In genomic region chr7:100484636-100485114, GRCh38 we compare ENCODE assay signal across 11 cellular contexts. TPM values are rescaled to one million over a fixed set of nuclear protein-coding genes. Genes with fewer than 3 reads are reported as not detected.
DNase-seq lines count a peak whose midpoint lies in the region; ATAC-seq and TF ChIP-seq lines count a peak whose summit lies in the region.
"Had no signal": no experiment of that assay in that cellular context is flagged by ENCODE, and none has a peak within 500 bp of the region (broad histone marks: within the 10 kb centered on the region; RNA-seq: fewer than 3 reads in every experiment).

No MANE protein-coding gene starts in this region.

- in situ Hi-C loops in GM13976 (cut with MboI; ENCODE audit: low sequenced_read_pairs, unreplicated experiment) (no loop called here), astrocyte of the cerebellum (cut with HindIII; ENCODE audit: low sequenced_read_pairs) (no loop called here)

- no peak for DNase-seq in A673 (ENCODE audit: low spot score)
- DNase-seq in GM13976 (ENCODE audit: low spot score) = peak; percentile 13
- no peak for DNase-seq in astrocyte of the cerebellum (ENCODE audit: low read depth)
- DNase-seq in effector CD8-positive, alpha-beta T cell (lab: John Stamatoyannopoulos, UW) = no peak
- no peak for DNase-seq in NCI-H510A treated with DMSO at 0.1 percent for 48 hours (lab: John Stamatoyannopoulos, UW)
- DNase-seq in stimulated activated CD4-positive, alpha-beta T cell treated with anti-CD3 and anti-CD28 coated beads, Interleukin-4, amount 100 ng/mL, for 1 hour = no peak
- DNase-seq: DMS153, SHP77 treated with DMSO at 0.1 percent for 48 hours had no signal

- no peak for ATAC-seq in HG03565 (IDR thresholded peaks at IDR 0.05; ENCODE audit: unreplicated experiment)

- no peaks in the 10 kb centered on the region for H3K9me3 ChIP-seq in A673 (ENCODE audit: low read depth, low read length, poor library complexity, severe bottlenecking)
- H3K9me3 ChIP-seq in mesodermal cell (ENCODE audit: control insufficient read depth, low read length) = no peaks in the 10 kb centered on the region

- H3K36me3 ChIP-seq in A673 (ENCODE audit: insufficient read depth, low read length, poor library complexity, severe bottlenecking) = no peaks in the 10 kb centered on the region
- peaks cover 9% of the 10 kb centered on the region for H3K36me3 ChIP-seq in mesodermal cell (ENCODE audit: control insufficient read depth, insufficient read depth, low read length)

- H3K4me3 ChIP-seq in A673 (ENCODE audit: low read depth, low read length, poor library complexity, severe bottlenecking) (peak overlapping the region; percentile 57), astrocyte of the cerebellum (ENCODE audit: low read depth, low read length) (peak overlapping the region; percentile 58), mesodermal cell (ENCODE audit: extremely low read depth, insufficient read depth, low read length, poor library complexity, severe bottlenecking) (peak overlapping the region; percentile 57)

- no peak for TF ChIP-seq CTCF in A673 (conservative IDR thresholded peaks at IDR 0.05; ENCODE audit: low read depth, low read length)
- TF ChIP-seq CTCF in GM13976 (IDR thresholded peaks at IDR 0.05; ENCODE audit: borderline replicate concordance, control extremely low read depth, extremely low read depth, insufficient read depth, missing control alignments) = no peak
- TF ChIP-seq CTCF in astrocyte of the cerebellum (IDR thresholded peaks at IDR 0.05; ENCODE audit: low read depth, low read length, missing control alignments) = no peak

- CTCF ChIA-PET in A673 (lab: Charles Lee) = no interaction called here

- POLR2A ChIA-PET in A673 (lab: Charles Lee; ENCODE audit: low non-redundant PET) = no interaction called here

- H3K4me1 ChIP-seq in A673 (ENCODE audit: insufficient read depth, low read length, poor library complexity, severe bottlenecking) = peaks cover 11% of the 10 kb centered on the region
- H3K4me1 ChIP-seq in mesodermal cell (ENCODE audit: control insufficient read depth, insufficient read depth, low read length, poor library complexity, severe bottlenecking) = peaks cover 23% of the 10 kb centered on the region

- intact Hi-C loops in A673 (cut with micrococcal nuclease; ENCODE audit: unreplicated experiment) = no loop called here

- H3K27ac ChIP-seq in A673 (ENCODE audit: low read depth, low read length, poor library complexity, severe bottlenecking) = no peak overlapping the region
- H3K27ac ChIP-seq in mesodermal cell (ENCODE audit: low read depth, low read length, severe bottlenecking) = no peak overlapping the region

- WGBS in mesodermal cell (ENCODE audit: insufficient coverage in 2 of 2), 2 experiments = 91% methylated on average over 3 to 5 of the region's 8 CpGs

- H3K27me3 ChIP-seq in A673 (replicated peaks; ENCODE audit: insufficient read depth, low read depth, low read length, poor library complexity) = no peaks in the 10 kb centered on the region

- BruUV-seq in A673 (replicated peaks; lab: Mats Ljungman, UMichigan) = no TSS peak

RNA-seq across cellular contexts. Expression of gene NYAP1, which starts 0.9 kb away (rescaled TPM):
- 1.3 and 3.2 TPM in 2 replicates for total RNA-seq in A673 (2021)
- polyA plus RNA-seq in mesodermal cell (2013, experiment 1 of 2) = 6.7 TPM
- 5.7 TPM for polyA plus RNA-seq in mesodermal cell (2013, experiment 2 of 2)

RNA-seq across cellular contexts. Expression of gene TSC22D4, which starts 5.7 kb away (rescaled TPM):
- 69.0 and 71.0 TPM in 2 replicates for total RNA-seq in A673 (2021)
- 57.9 TPM for polyA plus RNA-seq in mesodermal cell (2013, experiment 1 of 2)
- 45.5 TPM for polyA plus RNA-seq in mesodermal cell (2013, experiment 2 of 2)

RNA-seq across cellular contexts. Expression of gene SPACDR, which starts 20.6 kb away (rescaled TPM):
- 2.9 and 3.9 TPM in 2 replicates for total RNA-seq in A673 (2021)
- 2.0 TPM for polyA plus RNA-seq in mesodermal cell (2013, experiment 1 of 2)
- 2.2 TPM for polyA plus RNA-seq in mesodermal cell (2013, experiment 2 of 2)
- total RNA-seq: renal cortical epithelial cell had no signal

RNA-seq across cellular contexts. Expression of gene PPP1R35, which starts 48.4 kb away (rescaled TPM):
- 27.3 and 37.3 TPM in 2 replicates for total RNA-seq in A673 (2021)
- polyA plus RNA-seq in mesodermal cell (2013, experiment 1 of 2) = 42.0 TPM
- polyA plus RNA-seq in mesodermal cell (2013, experiment 2 of 2) = 34.5 TPM

RNA-seq across cellular contexts. Expression of gene AGFG2, which starts 54.3 kb away (rescaled TPM):
- total RNA-seq in A673 (2021) = 12.8 and 15.3 TPM in 2 replicates
- polyA plus RNA-seq in mesodermal cell (2013, experiment 1 of 2) = 14.0 TPM
- 9.2 TPM for polyA plus RNA-seq in mesodermal cell (2013, experiment 2 of 2)
